ENCODE assay signal across 21 cellular contexts in genomic region chr15:59798605-59798917, GRCh38.
DNase-seq lines count a peak whose midpoint lies in the region; ATAC-seq lines count a peak whose summit lies in the region.
"Had no signal": no experiment of that assay in that cellular context is flagged by ENCODE, and none has a peak within 500 bp of the region (broad histone marks: within the 10 kb centered on the region; RNA-seq: fewer than 3 reads in every experiment).

No MANE protein-coding gene starts in this region.

- H3K27ac Mint-ChIP-seq in stimulated activated naive CD8-positive, alpha-beta T cell treated with anti-CD3 and anti-CD28 coated beads, Interleukin-15, Interleukin-2, amounts not matched to agents 100 ng/mL and 50 ng/mL, for 24 hours, result peak overlapping the region; percentile 75
- H3K27ac Mint-ChIP-seq in T-helper 17 cell, result peak overlapping the region; percentile 98
- H3K27ac Mint-ChIP-seq in activated naive CD8-positive, alpha-beta T cell treated with anti-CD3 and anti-CD28 coated beads, Interleukin-2, amount 50 U/mL, for 24 hours, result peak overlapping the region; percentile 37
- H3K27ac Mint-ChIP-seq: HFFc6, IgD-negative memory B cell, progenitor cell of endocrine pancreas had no signal

- H3K27me3 Mint-ChIP-seq in stimulated activated naive CD8-positive, alpha-beta T cell treated with anti-CD3 and anti-CD28 coated beads, Interleukin-15, Interleukin-2, amounts not matched to agents 100 ng/mL and 50 ng/mL, for 24 hours, result no peaks in the 10 kb centered on the region
- no peaks in the 10 kb centered on the region for H3K27me3 Mint-ChIP-seq in T-helper 17 cell
- peaks cover 3% of the 10 kb centered on the region for H3K27me3 Mint-ChIP-seq in activated naive CD8-positive, alpha-beta T cell treated with anti-CD3 and anti-CD28 coated beads, Interleukin-2, amount 50 U/mL, for 24 hours

- H3K4me3 Mint-ChIP-seq in stimulated activated naive CD8-positive, alpha-beta T cell treated with anti-CD3 and anti-CD28 coated beads, Interleukin-15, Interleukin-2, amounts not matched to agents 100 ng/mL and 50 ng/mL, for 24 hours, result peak overlapping the region; percentile 9
- H3K4me3 Mint-ChIP-seq in T-helper 17 cell, result peak overlapping the region; percentile 88
- peak overlapping the region; percentile 10 for H3K4me3 Mint-ChIP-seq in activated naive CD8-positive, alpha-beta T cell treated with anti-CD3 and anti-CD28 coated beads, Interleukin-2, amount 50 U/mL, for 24 hours
- H3K4me3 Mint-ChIP-seq: HFFc6 had no signal

- no peaks in the 10 kb centered on the region for H3K9me3 ChIP-seq in T-helper 17 cell (ENCODE audit: control insufficient read depth, low read length, poor library complexity, severe bottlenecking)
- H3K9me3 ChIP-seq: mucosa of descending colon, transverse colon had no signal

- ATAC-seq in stimulated activated naive CD8-positive, alpha-beta T cell treated with anti-CD3 and anti-CD28 coated beads, Interleukin-15, Interleukin-2, amounts not matched to agents 100 U/mL and 50 U/mL, for 24 hours, result no peak
- ATAC-seq in T-helper 17 cell (peak; percentile 40), HG03139 (IDR thresholded peaks at IDR 0.05; ENCODE audit: unreplicated experiment) (no peak), HG03521 (IDR thresholded peaks at IDR 0.05; ENCODE audit: unreplicated experiment) (no peak)
- ATAC-seq in activated naive CD8-positive, alpha-beta T cell treated with anti-CD3 and anti-CD28 coated beads, Interleukin-2, amount 50 U/mL, for 24 hours, result no peak
- ATAC-seq: mucosa of descending colon, sciatic nerve had no signal

- no peak for DNase-seq in stimulated activated naive CD8-positive, alpha-beta T cell treated with anti-CD3 and anti-CD28 coated beads, Interleukin-15, Interleukin-2, amounts not matched to agents 100 U/mL and 50 U/mL, for 24 hours
- no peak for DNase-seq in T-helper 17 cell
- DNase-seq in activated naive CD8-positive, alpha-beta T cell treated with anti-CD3 and anti-CD28 coated beads, Interleukin-2, amount 50 U/mL, for 24 hours, result no peak
- no peak for DNase-seq in cortex of kidney (lab: John Stamatoyannopoulos, UW)
- DNase-seq: aorta, dermis blood vessel endothelial cell, DMS53, GM23248, HFFc6, islet precursor cell, mucosa of descending colon, NCI-H2029 treated with DMSO at 0.1 percent for 48 hours, NCI-H345, NCI-H748 treated with DMSO at 0.1 percent for 48 hours, transverse colon had no signal

- H3K9me3 Mint-ChIP-seq in stimulated activated naive CD8-positive, alpha-beta T cell treated with anti-CD3 and anti-CD28 coated beads, Interleukin-15, Interleukin-2, amounts not matched to agents 100 ng/mL and 50 ng/mL, for 24 hours, result no peaks in the 10 kb centered on the region
- no peaks in the 10 kb centered on the region for H3K9me3 Mint-ChIP-seq in activated naive CD8-positive, alpha-beta T cell treated with anti-CD3 and anti-CD28 coated beads, Interleukin-2, amount 50 U/mL, for 24 hours
- H3K9me3 Mint-ChIP-seq: HFFc6 had no signal

- peaks cover 65% of the 10 kb centered on the region for H3K4me1 Mint-ChIP-seq in stimulated activated naive CD8-positive, alpha-beta T cell treated with anti-CD3 and anti-CD28 coated beads, Interleukin-15, Interleukin-2, amounts not matched to agents 100 ng/mL and 50 ng/mL, for 24 hours (ENCODE audit: low read depth)
- H3K4me1 Mint-ChIP-seq in T-helper 17 cell, result peaks cover 52% of the 10 kb centered on the region
- H3K4me1 Mint-ChIP-seq in activated naive CD8-positive, alpha-beta T cell treated with anti-CD3 and anti-CD28 coated beads, Interleukin-2, amount 50 U/mL, for 24 hours, result peaks cover 67% of the 10 kb centered on the region

- no peaks in the 10 kb centered on the region for H3K36me3 Mint-ChIP-seq in stimulated activated naive CD8-positive, alpha-beta T cell treated with anti-CD3 and anti-CD28 coated beads, Interleukin-15, Interleukin-2, amounts not matched to agents 100 ng/mL and 50 ng/mL, for 24 hours (ENCODE audit: low read depth)
- peaks cover 4% of the 10 kb centered on the region for H3K36me3 Mint-ChIP-seq in T-helper 17 cell (ENCODE audit: low read depth)
- H3K36me3 Mint-ChIP-seq in activated naive CD8-positive, alpha-beta T cell treated with anti-CD3 and anti-CD28 coated beads, Interleukin-2, amount 50 U/mL, for 24 hours (ENCODE audit: low read depth), result no peaks in the 10 kb centered on the region
- H3K36me3 Mint-ChIP-seq: IgD-negative memory B cell had no signal

Comparison
In these comparisons a context has a peak if more than half of its experiments do, and no peak if none do; other contexts are left out.
1. H3K27ac Mint-ChIP-seq: peak in every context shown above with its lines; median percentile 98 in T-helper 17 cell; 75 in stimulated activated naive CD8-positive, alpha-beta T cell treated with anti-CD3 and anti-CD28 coated beads, Interleukin-15, Interleukin-2, amounts not matched to agents 100 ng/mL and 50 ng/mL, for 24 hours; 37 in activated naive CD8-positive, alpha-beta T cell treated with anti-CD3 and anti-CD28 coated beads, Interleukin-2, amount 50 U/mL, for 24 hours.
2. H3K4me3 Mint-ChIP-seq: peak in every context shown above with its lines; median percentile 88 in T-helper 17 cell; 10 in activated naive CD8-positive, alpha-beta T cell treated with anti-CD3 and anti-CD28 coated beads, Interleukin-2, amount 50 U/mL, for 24 hours; 9 in stimulated activated naive CD8-positive, alpha-beta T cell treated with anti-CD3 and anti-CD28 coated beads, Interleukin-15, Interleukin-2, amounts not matched to agents 100 ng/mL and 50 ng/mL, for 24 hours.